In the genomic region with DNA sequence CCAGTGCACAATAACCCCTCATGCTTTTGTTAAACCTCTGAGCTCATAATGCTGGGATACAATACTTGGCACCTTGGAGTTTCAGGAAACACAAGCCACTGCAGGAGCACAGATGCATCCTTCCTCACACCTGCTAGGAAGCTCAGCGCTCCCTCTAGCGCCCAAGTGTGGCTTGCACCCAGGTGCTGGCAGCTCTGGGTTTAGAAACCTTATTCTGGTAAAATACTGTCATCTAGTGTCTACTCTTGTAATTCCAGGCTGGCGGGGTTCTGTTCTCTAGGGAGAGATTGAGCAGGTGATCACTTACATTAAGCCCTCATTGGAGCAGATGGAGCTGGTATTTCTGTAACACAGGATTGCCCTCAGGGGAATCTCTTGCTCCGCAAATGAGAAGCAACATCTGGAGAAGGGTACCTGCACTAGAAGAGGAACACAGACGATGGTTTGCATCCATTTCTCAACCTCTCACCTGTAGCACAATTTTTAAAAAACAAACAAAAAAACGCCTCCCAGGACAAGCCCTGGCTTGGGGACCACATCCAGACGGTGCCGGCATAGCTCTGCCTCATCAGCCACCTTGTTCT, we compare ENCODE assay signal across 8 cellular contexts. TPM values are rescaled to one million over a fixed set of nuclear protein-coding genes. Genes with fewer than 3 reads are reported as not detected.
DNase-seq lines count a peak whose midpoint lies in the region; ATAC-seq and TF ChIP-seq lines count a peak whose summit lies in the region.

No MANE protein-coding gene starts in this region.

- H3K27ac ChIP-seq in CD4-positive, CD25-positive, alpha-beta regulatory T cell (ENCODE audit: insufficient read depth, low read length, poor library complexity, severe bottlenecking) = no peak overlapping the region
- no peak overlapping the region for H3K27ac ChIP-seq in cardiac muscle cell

- intact Hi-C loops in posterior vena cava (cut with DNase I) = loop anchor here in 1 of 2 donors (5.0 kb wide), 1 partner anchor 159 kb away; no protein-coding TSS in a partner anchor

- peaks cover 0 to 9% (median 6%) of the 10 kb centered on the region in 4 donors for H3K4me1 Mint-ChIP-seq in CD4-positive, CD25-positive, alpha-beta regulatory T cell

- H3K27me3 Mint-ChIP-seq in CD4-positive, CD25-positive, alpha-beta regulatory T cell = peaks cover 11% of the 10 kb centered on the region

- H3K4me3 ChIP-seq in CD4-positive, CD25-positive, alpha-beta regulatory T cell (ENCODE audit: low read depth, low read length) = no peak overlapping the region
- no peak overlapping the region for H3K4me3 ChIP-seq in cardiac muscle cell

- peaks cover 5% of the 10 kb centered on the region for H3K27me3 ChIP-seq in CD4-positive, CD25-positive, alpha-beta regulatory T cell (ENCODE audit: control insufficient read depth, insufficient read depth, low read length)
- H3K27me3 ChIP-seq in cardiac muscle cell = no peaks in the 10 kb centered on the region

- no peaks in the 10 kb centered on the region for H3K4me1 ChIP-seq in CD4-positive, CD25-positive, alpha-beta regulatory T cell (ENCODE audit: control insufficient read depth, insufficient read depth, low read length, poor library complexity, severe bottlenecking)
- no peaks in the 10 kb centered on the region for H3K4me1 ChIP-seq in cardiac muscle cell (ENCODE audit: low read depth)

- DNase-seq in CD4-positive, CD25-positive, alpha-beta regulatory T cell = peak in 2 of 3 donors; percentile 40 to 80
- DNase-seq in NCI-H1048 (lab: John Stamatoyannopoulos, UW) = peak; percentile 47
- DNase-seq in SK-N-DZ (ENCODE audit: low spot score) = peak; percentile 83
- DNase-seq in activated naive CD8-positive, alpha-beta T cell treated with anti-CD3 and anti-CD28 coated beads, Interleukin-2, amount 50 U/mL, for 16 hours (ENCODE audit: low read depth, low spot score) = peak; percentile 27
- peak; percentile 92 to 95 for DNase-seq in cardiac muscle cell (ENCODE audit: low read depth in 1 of 2, low spot score in 1 of 2)
- DNase-seq in posterior vena cava (ENCODE audit: low spot score) = peak; percentile 96
- DNase-seq in OCI-M2 (lab: John Stamatoyannopoulos, UW; ENCODE audit: unreplicated experiment) = no peak

- H3K4me3 Mint-ChIP-seq in CD4-positive, CD25-positive, alpha-beta regulatory T cell = no peak overlapping the region

- no peaks in the 10 kb centered on the region for H3K36me3 Mint-ChIP-seq in CD4-positive, CD25-positive, alpha-beta regulatory T cell

- H3K9me3 ChIP-seq in CD4-positive, CD25-positive, alpha-beta regulatory T cell (ENCODE audit: control insufficient read depth in 2 of 2, low read length in 2 of 2) = no peaks in the 10 kb centered on the region
- no peaks in the 10 kb centered on the region for H3K9me3 ChIP-seq in cardiac muscle cell (ENCODE audit: low read depth)

- no peaks in the 10 kb centered on the region for H3K36me3 ChIP-seq in CD4-positive, CD25-positive, alpha-beta regulatory T cell (ENCODE audit: control insufficient read depth, insufficient read depth, low read length)
- H3K36me3 ChIP-seq in cardiac muscle cell = no peaks in the 10 kb centered on the region

- peaks cover 0 to 1% (median 0%) of the 10 kb centered on the region in 7 donors for H3K9me3 Mint-ChIP-seq in CD4-positive, CD25-positive, alpha-beta regulatory T cell

- ATAC-seq in CD4-positive, CD25-positive, alpha-beta regulatory T cell (ENCODE audit: low read depth in 2 of 2) = peak in 1 of 2 donors; percentile 46
- ATAC-seq in GM21526 (IDR thresholded peaks at IDR 0.05; ENCODE audit: low FRiP score, unreplicated experiment) = peak; percentile 78

- peak; percentile 100 for TF ChIP-seq CTCF in cardiac muscle cell (IDR thresholded peaks at IDR 0.05; ENCODE audit: low read depth, low read length)

- no peak overlapping the region for H3K27ac Mint-ChIP-seq in CD4-positive, CD25-positive, alpha-beta regulatory T cell

RNA-seq across cellular contexts. Expression of a gene that starts 1.5 kb away (rescaled TPM):
- not detected for total RNA-seq in CD4-positive, CD25-positive, alpha-beta regulatory T cell
- not detected for polyA plus RNA-seq in CD4-positive, CD25-positive, alpha-beta regulatory T cell
- polyA plus RNA-seq in SK-N-DZ (2014; cell fraction: cytosol; rRNA removed) = not detected in 2 replicates
- polyA plus RNA-seq in SK-N-DZ (2014; cell fraction: nucleus; rRNA removed) = not detected in 2 replicates
- total RNA-seq in cardiac muscle cell (not detected in 2 replicates), posterior vena cava (not detected)
- not detected in 2 replicates for polyA plus RNA-seq in cardiac muscle cell

RNA-seq across cellular contexts. Expression of a gene that starts 5.3 kb away (rescaled TPM):
- total RNA-seq in CD4-positive, CD25-positive, alpha-beta regulatory T cell = not detected
- not detected for polyA plus RNA-seq in CD4-positive, CD25-positive, alpha-beta regulatory T cell
- polyA plus RNA-seq in SK-N-DZ (2014; cell fraction: cytosol; rRNA removed) = not detected in 2 replicates
- polyA plus RNA-seq in SK-N-DZ (2014; cell fraction: nucleus; rRNA removed) = not detected in 2 replicates
- total RNA-seq in cardiac muscle cell = not detected in 2 replicates
- polyA plus RNA-seq in cardiac muscle cell = not detected in 2 replicates
- total RNA-seq in posterior vena cava = 1 to 10 TPM; 3.1 to 4.0 TPM

RNA-seq across cellular contexts. Expression of a gene that starts 42.3 kb away (rescaled TPM):
- total RNA-seq in CD4-positive, CD25-positive, alpha-beta regulatory T cell = not detected
- not detected for polyA plus RNA-seq in CD4-positive, CD25-positive, alpha-beta regulatory T cell
- polyA plus RNA-seq in SK-N-DZ (2014; cell fraction: cytosol; rRNA removed) = not detected in 2 replicates
- polyA plus RNA-seq in SK-N-DZ (2014; cell fraction: nucleus; rRNA removed) = not detected in 2 replicates
- total RNA-seq in cardiac muscle cell (not detected in 2 replicates), posterior vena cava (under 1 TPM; 0.42 to 0.81 TPM)
- polyA plus RNA-seq in cardiac muscle cell = not detected in 2 replicates
